In genomic region chr6:161792887-161793286, GRCh38 we compare ENCODE assay signal across 19 cellular contexts.
"Had no signal": no experiment of that assay in that cellular context is flagged by ENCODE, and none has a peak within 500 bp of the region (broad histone marks: within the 10 kb centered on the region; RNA-seq: fewer than 3 reads in every experiment).

No MANE protein-coding gene starts in this region.

- ATAC-seq: Panc1, PC-3 had no signal

- DNase-seq: KBM-7; MV-4-11; NCI-H1048; NCI-H1436; NCI-H1694 treated with DMSO at 0.1 percent for 48 hours; NCI-H1930; NCI-H2081; NCI-H2171; NCI-H226; NCI-H446; NCI-H510A treated with DMSO at 0.1 percent for 48 hours; NCI-H526; NCI-H748 treated with DMSO at 0.1 percent for 48 hours; NK-92 treated with Interleukin-12 subunit alpha and Interleukin-12 subunit beta, amount 100 ng/mL, for 24 hours; PC-3; SHP77; SK-N-SH; SW 1271 had no signal
